In genomic region chr12:6632026-6632978, GRCh38 we compare ENCODE assay signal across 9 cellular contexts. TPM values are rescaled to one million over a fixed set of nuclear protein-coding genes. Genes with fewer than 3 reads are reported as not detected.
DNase-seq lines count a peak whose midpoint lies in the region; ATAC-seq, FAIRE-seq and TF ChIP-seq lines count a peak whose summit lies in the region.
"Had no signal": no experiment of that assay in that cellular context is flagged by ENCODE, and none has a peak within 500 bp of the region (broad histone marks: within the 10 kb centered on the region; RNA-seq: fewer than 3 reads in every experiment).

No MANE protein-coding gene starts in this region.

- TF ChIP-seq CTCF in gastroesophageal sphincter (IDR thresholded peaks at IDR 0.05) = no peak

- H3K27ac ChIP-seq in temporal lobe (ENCODE audit: low read depth, low read length) (peak overlapping the region; percentile 52), gastroesophageal sphincter (peak overlapping the region in 1 of 4 donors; percentile 4)

- peak; percentile 86 for TF ChIP-seq POLR2A in GM12891 (IDR thresholded peaks at IDR 0.05; ENCODE audit: low read depth, low read length)
- no peak for TF ChIP-seq POLR2A in gastroesophageal sphincter (IDR thresholded peaks at IDR 0.05)

- H3K36me3 ChIP-seq in gastroesophageal sphincter = no peaks in the 10 kb centered on the region
- H3K36me3 ChIP-seq: thoracic aorta had no signal

- no peak overlapping the region for H3K4me3 ChIP-seq in gastroesophageal sphincter
- H3K4me3 ChIP-seq: thoracic aorta had no signal

- ATAC-seq in GM21515 (IDR thresholded peaks at IDR 0.05; ENCODE audit: unreplicated experiment) (peak; percentile 60), gastroesophageal sphincter (no peak)

- peaks cover 0 to 4% (median 0%) of the 10 kb centered on the region in 3 donors for H3K4me1 ChIP-seq in gastroesophageal sphincter

- no peaks in the 10 kb centered on the region for H3K9me3 Mint-ChIP-seq in immature natural killer cell

- no peak for TF ChIP-seq EP300 in gastroesophageal sphincter (IDR thresholded peaks at IDR 0.05)

- H3K36me3 Mint-ChIP-seq in immature natural killer cell = no peaks in the 10 kb centered on the region

- WGBS in gastroesophageal sphincter (ENCODE audit: low coverage in 1 of 2), 2 donors = 45 to 62% methylated on average over 7 to 17 of the region's 21 CpGs

- peak overlapping the region; percentile 90 to 99 (median 93) for H3K4me3 Mint-ChIP-seq in immature natural killer cell

- H3K9me3 ChIP-seq in gastroesophageal sphincter = no peaks in the 10 kb centered on the region
- H3K9me3 ChIP-seq: thoracic aorta had no signal

- peak overlapping the region; percentile 97 to 100 (median 99) for H3K27ac Mint-ChIP-seq in immature natural killer cell

- FAIRE-seq in GM12891 (lab: Jason Lieb, UNC) = peak; percentile 90

- H3K27me3 Mint-ChIP-seq in immature natural killer cell (ENCODE audit: low read depth in 3 of 3) = peaks cover 3 to 12% (median 4%) of the 10 kb centered on the region in 3 donors

- peaks cover 70 to 73% of the 10 kb centered on the region in 2 donors for H3K4me1 Mint-ChIP-seq in immature natural killer cell

- peaks cover 28% of the 10 kb centered on the region for H3K27me3 ChIP-seq in gastroesophageal sphincter

- DNase-seq in GM12891 (ENCODE audit: insufficient read length, low spot score) (no peak), NAMALWA (ENCODE audit: low spot score) (peak; percentile 95), immature natural killer cell (peak; percentile 61 to 66 (median 65)), hepatic stellate cell (ENCODE audit: low spot score) (no peak)
- DNase-seq in activated CD8-positive, alpha-beta memory T cell treated with anti-CD3 and anti-CD28 coated beads, Interleukin-2, amount 50 U/mL, for 4 hours = peak; percentile 49

TF ChIP-seq in GM12891, 5 proteins besides CTCF, POLR2A, EP300 and RAD21:
- 0 out of 2 replicates have a peak, but pooled peaks have one; percentile 14 for TF ChIP-seq POU2F2 (IDR thresholded peaks at IDR 0.05; ENCODE audit: low read depth, low read length)
- peak; percentile 82 for TF ChIP-seq TAF1 (IDR thresholded peaks at IDR 0.05; ENCODE audit: low read depth, low read length)
- peak; percentile 77 for TF ChIP-seq PAX5 (IDR thresholded peaks at IDR 0.05; ENCODE audit: insufficient read depth, low read length, severe bottlenecking)
- TF ChIP-seq POLR2AphosphoS5 (IDR thresholded peaks at IDR 0.05; ENCODE audit: low read depth, low read length) = peak; percentile 67; the same call in 1 of the 2 replicates
- TF ChIP-seq SPI1 (IDR thresholded peaks at IDR 0.05; ENCODE audit: low read depth, low read length) = peak; percentile 78
TF ChIP-seq in GM12891: peak in this region for 5.

RNA-seq across cellular contexts. Expression of gene LPAR5, which starts 3.5 kb away (rescaled TPM):
- polyA plus RNA-seq in GM12891 (2012; ENCODE audit: low read depth, missing spikeins) = 2.9 TPM
- polyA plus RNA-seq in immature natural killer cell = 10 to 100 TPM in 2 of 3 donors, 1 to 10 TPM in 1; 9.6 to 36.1 (median 11.6) TPM
- 0.49 TPM for total RNA-seq in temporal lobe
- 1 to 10 TPM in 2 of 4 donors, under 1 TPM in 2; 0.47 to 2.0 (median 1.2) TPM for total RNA-seq in gastroesophageal sphincter

RNA-seq across cellular contexts. Expression of gene ACRBP, which starts 14.9 kb away (rescaled TPM):
- polyA plus RNA-seq in GM12891 (2012; ENCODE audit: low read depth, missing spikeins) = 0.87 TPM
- polyA plus RNA-seq in immature natural killer cell = 10 to 100 TPM in 1 of 3 donors, 1 to 10 TPM in 1, not detected in 1; 4.2 to 10.2 TPM
- total RNA-seq in temporal lobe (0.25 TPM), gastroesophageal sphincter (1 to 10 TPM in 2 of 4 donors, under 1 TPM in 1, not detected in 1; 0.81 to 3.2 (median 2.4) TPM)

RNA-seq across cellular contexts. Expression of gene CHD4, which starts 25.1 kb away (rescaled TPM):
- polyA plus RNA-seq in GM12891 (2012; ENCODE audit: low read depth, missing spikeins) = 101 TPM
- 10 to 100 TPM; 13.6 to 59.5 (median 20.7) TPM for polyA plus RNA-seq in immature natural killer cell
- total RNA-seq in temporal lobe (171 TPM), gastroesophageal sphincter (100 to 1,000 TPM; 133 to 266 (median 219) TPM)

RNA-seq across cellular contexts. Expression of gene ING4, which starts 30.6 kb away (rescaled TPM):
- polyA plus RNA-seq in GM12891 (2012; ENCODE audit: low read depth, missing spikeins) = 35.4 TPM
- 100 to 1,000 TPM in 1 of 3 donors, 10 to 100 TPM in 2; 60.7 to 156 (median 93.9) TPM for polyA plus RNA-seq in immature natural killer cell
- total RNA-seq in temporal lobe = 83.1 TPM
- total RNA-seq in gastroesophageal sphincter = 10 to 100 TPM; 43.2 to 63.8 (median 54.3) TPM

RNA-seq across cellular contexts. Expression of gene ZNF384, which starts 56.9 kb away (rescaled TPM):
- polyA plus RNA-seq in GM12891 (2012; ENCODE audit: low read depth, missing spikeins) = 43.3 TPM
- polyA plus RNA-seq in immature natural killer cell = 10 to 100 TPM; 14.6 to 41.5 (median 31.6) TPM
- total RNA-seq in temporal lobe (21.4 TPM), gastroesophageal sphincter (10 to 100 TPM; 26.1 to 57.5 (median 43.6) TPM)

Comparison
In these comparisons a context has a peak if more than half of its experiments do, and no peak if none do; other contexts are left out.
1. DNase-seq: peak in NAMALWA (single experiment), activated CD8-positive, alpha-beta memory T cell treated with anti-CD3 and anti-CD28 coated beads, Interleukin-2, amount 50 U/mL, for 4 hours (single experiment) and immature natural killer cell (3 of 3); none in GM12891 (single experiment) and hepatic stellate cell (single experiment).